18 cellular contexts compared by ENCODE assay signal in the genomic region with DNA sequence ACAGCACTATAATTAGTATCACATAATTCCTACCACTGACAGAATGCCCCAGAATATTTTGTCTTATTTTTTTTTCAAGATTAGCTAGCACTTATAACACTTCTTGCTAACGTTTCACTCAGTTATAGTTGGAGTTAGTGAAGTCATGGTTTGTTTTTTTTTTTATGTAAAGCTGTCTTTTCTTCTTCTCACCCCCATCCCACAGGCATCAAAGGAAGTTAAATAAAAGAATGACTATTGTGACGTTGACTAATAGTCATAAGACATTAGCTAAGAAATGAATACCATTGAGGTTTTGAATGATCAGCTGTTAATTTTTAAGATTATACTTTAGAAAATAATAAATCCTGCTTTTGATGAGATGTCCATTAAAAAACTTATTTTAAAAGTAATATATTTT.
DNase-seq lines count a peak whose midpoint lies in the region; ATAC-seq and TF ChIP-seq lines count a peak whose summit lies in the region.
"Had no signal": no experiment of that assay in that cellular context is flagged by ENCODE, and none has a peak within 500 bp of the region (broad histone marks: within the 10 kb centered on the region; RNA-seq: fewer than 3 reads in every experiment).

No MANE protein-coding gene starts in this region.

- no peaks in the 10 kb centered on the region for H3K36me3 Mint-ChIP-seq in chondrocyte (ENCODE audit: low read depth)
- H3K36me3 Mint-ChIP-seq: CD14-positive monocyte; CD4-positive, alpha-beta memory T cell had no signal

- no peak overlapping the region for H3K4me3 Mint-ChIP-seq in chondrocyte (ENCODE audit: unreplicated experiment)
- H3K4me3 Mint-ChIP-seq: CD14-positive monocyte; CD4-positive, alpha-beta memory T cell; GM23338 had no signal

- H3K4me2 ChIP-seq in osteoblast (ENCODE audit: insufficient read depth, low read length): no peak overlapping the region
- no peak overlapping the region for H3K4me2 ChIP-seq in Karpas-422 (ENCODE audit: low read depth, low read length, poor library complexity, severe bottlenecking)
- H3K4me2 ChIP-seq in hepatocyte: no peak overlapping the region
- H3K4me2 ChIP-seq: BLaER1, GM23338 had no signal

- H3K9me3 Mint-ChIP-seq in chondrocyte (ENCODE audit: low read depth): no peaks in the 10 kb centered on the region
- H3K9me3 Mint-ChIP-seq: CD14-positive monocyte, GM23338 had no signal

- no peaks in the 10 kb centered on the region for H3K27me3 Mint-ChIP-seq in chondrocyte (ENCODE audit: low read depth)
- H3K27me3 Mint-ChIP-seq: CD4-positive, alpha-beta memory T cell had no signal

- H4K20me1 ChIP-seq in osteoblast (ENCODE audit: insufficient read depth, low read length) (no peaks in the 10 kb centered on the region), Karpas-422 (ENCODE audit: insufficient read depth, low read depth, low read length) (no peaks in the 10 kb centered on the region), hepatocyte (ENCODE audit: insufficient read depth, poor library complexity, severe bottlenecking) (no peaks in the 10 kb centered on the region)
- H4K20me1 ChIP-seq: BLaER1 had no signal

- no peak for ATAC-seq in GM21717 (IDR thresholded peaks at IDR 0.05; ENCODE audit: unreplicated experiment)
- ATAC-seq: GM23338, K562 had no signal

- no peak for TF ChIP-seq CTCF in chondrocyte (IDR thresholded peaks at IDR 0.05)
- no peak for TF ChIP-seq CTCF in osteoblast (IDR thresholded peaks at IDR 0.05; ENCODE audit: extremely low read depth, low read depth, low read length)
- TF ChIP-seq CTCF in hepatocyte (IDR thresholded peaks at IDR 0.05; ENCODE audit: poor library complexity): no peak

- peak overlapping the region; percentile 75 for H3K27ac Mint-ChIP-seq in chondrocyte (ENCODE audit: unreplicated experiment)
- H3K27ac Mint-ChIP-seq: CD14-positive monocyte; CD4-positive, alpha-beta memory T cell had no signal

- H3K9ac ChIP-seq in Karpas-422 (ENCODE audit: low read length): no peak overlapping the region
- H3K9ac ChIP-seq: BLaER1 had no signal

- H3K4me3 ChIP-seq in osteoblast (ENCODE audit: insufficient read depth, low read length): no peak overlapping the region
- H3K4me3 ChIP-seq in Karpas-422 (ENCODE audit: low read length): no peak overlapping the region
- no peak overlapping the region for H3K4me3 ChIP-seq in MG63
- no peak overlapping the region for H3K4me3 ChIP-seq in hepatocyte
- H3K4me3 ChIP-seq: BLaER1, GM23338, K562 had no signal

- H2AFZ ChIP-seq in osteoblast (ENCODE audit: low read length) (peak overlapping the region; percentile 16), Karpas-422 (ENCODE audit: low read length) (no peak overlapping the region), hepatocyte (no peak overlapping the region)
- H2AFZ ChIP-seq: GM23338 had no signal

- H3K4me1 ChIP-seq in osteoblast (ENCODE audit: insufficient read depth, low read length) (peaks cover 27% of the 10 kb centered on the region), Karpas-422 (ENCODE audit: low read length) (no peaks in the 10 kb centered on the region), hepatocyte (ENCODE audit: insufficient read depth) (no peaks in the 10 kb centered on the region)
- H3K4me1 ChIP-seq: BLaER1 had no signal

- H3K27ac ChIP-seq in osteoblast (ENCODE audit: low read depth, low read length) (no peak overlapping the region), Karpas-422 (ENCODE audit: low read length) (no peak overlapping the region), hepatocyte (no peak overlapping the region)
- H3K27ac ChIP-seq: BLaER1 had no signal

- H3K9me2 ChIP-seq in Karpas-422 (replicated peaks; ENCODE audit: insufficient read depth, low read length) (no peaks in the 10 kb centered on the region), hepatocyte (replicated peaks; ENCODE audit: insufficient read depth) (no peaks in the 10 kb centered on the region)

- H3K27me3 ChIP-seq in osteoblast (ENCODE audit: insufficient read depth, low read length) (no peaks in the 10 kb centered on the region), Karpas-422 (ENCODE audit: low read length) (no peaks in the 10 kb centered on the region), MG63 (no peaks in the 10 kb centered on the region), hepatocyte (no peaks in the 10 kb centered on the region)
- H3K27me3 ChIP-seq: BLaER1 had no signal

- H3K4me1 Mint-ChIP-seq in chondrocyte (ENCODE audit: low read depth): peaks cover 34% of the 10 kb centered on the region
- H3K4me1 Mint-ChIP-seq: CD14-positive monocyte; CD4-positive, alpha-beta memory T cell had no signal

- H3K9me3 ChIP-seq in osteoblast (ENCODE audit: low read depth, low read length) (no peaks in the 10 kb centered on the region), Karpas-422 (ENCODE audit: low read length) (no peaks in the 10 kb centered on the region), MG63 (no peaks in the 10 kb centered on the region), hepatocyte (ENCODE audit: low read depth) (no peaks in the 10 kb centered on the region)
- H3K9me3 ChIP-seq: BLaER1 had no signal

- 60% methylated on average over 2 of the region's 2 CpGs for WGBS in hepatocyte (ENCODE audit: low lambda C conversion rate, missing lambda C conversion rate)

- H3K79me2 ChIP-seq in osteoblast (ENCODE audit: insufficient read depth, low read length) (no peaks in the 10 kb centered on the region), Karpas-422 (ENCODE audit: low read length) (no peaks in the 10 kb centered on the region), hepatocyte (no peaks in the 10 kb centered on the region)

- H3K36me3 ChIP-seq in osteoblast (ENCODE audit: insufficient read depth, low read length) (no peaks in the 10 kb centered on the region), Karpas-422 (ENCODE audit: insufficient read depth, low read length) (no peaks in the 10 kb centered on the region), MG63 (no peaks in the 10 kb centered on the region), hepatocyte (replicated peaks; ENCODE audit: insufficient read depth, low read depth) (no peaks in the 10 kb centered on the region)
- H3K36me3 ChIP-seq: BLaER1 had no signal

- peak; percentile 32 for DNase-seq in LHCN-M2 (ENCODE audit: low read depth)
- DNase-seq in chondrocyte (ENCODE audit: low spot score): no peak
- DNase-seq in osteoblast (ENCODE audit: insufficient read length, low spot score, missing footprints): no peak
- DNase-seq in Karpas-422: no peak
- no peak for DNase-seq in MG63
- no peak for DNase-seq in hepatocyte (ENCODE audit: low spot score)
- DNase-seq: ACHN; AML-193; Calu3; CD4-positive, alpha-beta memory T cell; DND-41; H7; IMR-90 had no signal
